ENCODE assay signal across 1 cellular context in genomic region chr19:47497073-47497766, GRCh38.
TF ChIP-seq lines count a peak whose summit lies in the region.

No MANE protein-coding gene starts in this region.

TF ChIP-seq in SK-N-SH treated with all-trans-retinoic acid at 6 μM for 48 hours, 23 proteins besides CTCF, POLR2A, EP300 and RAD21 (continued from another document):
- no peak for TF ChIP-seq TSHZ2 (CRISPR knock-in tag; IDR thresholded peaks at IDR 0.05)
TF ChIP-seq in SK-N-SH treated with all-trans-retinoic acid at 6 μM for 48 hours: peak in this region for 0.
